22 cellular contexts compared by ENCODE assay signal in the genomic region with DNA sequence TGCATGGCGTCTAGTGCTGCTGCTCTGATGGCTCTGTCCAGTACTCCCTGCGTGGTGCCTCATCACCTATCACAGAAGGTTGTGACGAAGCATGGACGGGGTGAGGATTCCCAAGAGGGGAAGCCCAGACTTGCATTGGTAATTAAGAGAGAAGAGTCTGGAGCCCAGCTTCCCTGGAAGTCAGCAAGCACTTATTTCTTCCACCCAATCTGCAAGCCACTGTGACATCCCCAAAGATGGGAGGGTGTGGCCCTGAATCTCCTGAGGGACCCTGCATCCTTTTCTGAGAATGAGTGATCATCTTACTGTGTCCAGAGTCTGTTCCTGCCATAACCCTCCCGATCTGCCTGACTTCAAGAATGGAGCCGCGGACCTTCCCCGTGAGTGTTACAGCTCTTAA.
DNase-seq lines count a peak whose midpoint lies in the region; ATAC-seq and TF ChIP-seq lines count a peak whose summit lies in the region.
"Had no signal": no experiment of that assay in that cellular context is flagged by ENCODE, and none has a peak within 500 bp of the region (broad histone marks: within the 10 kb centered on the region; RNA-seq: fewer than 3 reads in every experiment).

No MANE protein-coding gene starts in this region.

- POLR2A ChIA-PET in IMR-90 (lab: Charles Lee; ENCODE audit: unreplicated experiment) = no interaction called here

- H3K36me3 ChIP-seq in IMR-90 (ENCODE audit: control insufficient read depth, insufficient read depth, low read length) (no peaks in the 10 kb centered on the region), endodermal cell (ENCODE audit: control insufficient read depth, insufficient read depth, low read length) (no peaks in the 10 kb centered on the region), Karpas-422 (ENCODE audit: insufficient read depth, low read length) (no peaks in the 10 kb centered on the region), esophagus squamous epithelium (no peaks in the 10 kb centered on the region)
- H3K36me3 ChIP-seq: BE2C; BLaER1 treated with 17β-estradiol and CSF1 and Interleukin-3, amounts not matched to agents 10 nM and 100 nM; HAP-1 had no signal

- H3K4me2 ChIP-seq in IMR-90 (ENCODE audit: low read depth, low read length) = no peak overlapping the region
- no peak overlapping the region for H3K4me2 ChIP-seq in Karpas-422 (ENCODE audit: low read depth, low read length, poor library complexity, severe bottlenecking)
- H3K4me2 ChIP-seq: A549 had no signal

- H3K36me3 Mint-ChIP-seq in endodermal cell (ENCODE audit: low read depth) (no peaks in the 10 kb centered on the region), osteocyte (ENCODE audit: unreplicated experiment) (no peaks in the 10 kb centered on the region)
- H3K36me3 Mint-ChIP-seq: CD14-positive monocyte; CD8-positive, alpha-beta memory T cell had no signal

- no peak for TF ChIP-seq POLR2A in IMR-90 (IDR thresholded peaks at IDR 0.05; ENCODE audit: low read depth, low read length)
- no peak for TF ChIP-seq POLR2A in esophagus squamous epithelium (IDR thresholded peaks at IDR 0.05)

- H3K27ac ChIP-seq in IMR-90 (ENCODE audit: insufficient read depth, low read length) (no peak overlapping the region), endodermal cell (ENCODE audit: low read depth, low read length) (no peak overlapping the region), Karpas-422 (ENCODE audit: low read length) (no peak overlapping the region), esophagus squamous epithelium (no peak overlapping the region)
- H3K27ac ChIP-seq: A549 had no signal

- no peak overlapping the region for H4K5ac ChIP-seq in IMR-90 (ENCODE audit: low read depth, low read length)

- H3K56ac ChIP-seq in IMR-90 (ENCODE audit: extremely low read depth, insufficient read depth, low read length) = no peak overlapping the region

- H3K4me3 ChIP-seq in IMR-90 (ENCODE audit: insufficient read depth, low read depth, low read length) (no peak overlapping the region), endodermal cell (ENCODE audit: low read length) (no peak overlapping the region), Karpas-422 (ENCODE audit: low read length) (no peak overlapping the region), esophagus squamous epithelium (no peak overlapping the region)
- H3K4me3 ChIP-seq: A549; BLaER1 treated with 17β-estradiol and CSF1 and Interleukin-3, amounts not matched to agents 10 nM and 100 nM; HAP-1 had no signal

- DNase-seq in IMR-90 (no peak), endodermal cell (peak; percentile 30), osteocyte (ENCODE audit: extremely low spot score, unreplicated experiment) (peak; percentile 66), Karpas-422 (no peak), esophagus squamous epithelium (lab: John Stamatoyannopoulos, UW) (no peak)
- DNase-seq: 8988T; ACHN; AML-193; BE2C; Calu3; CD4-positive, alpha-beta T cell; CD8-positive, alpha-beta memory T cell; DMS53; DMS79 treated with DMSO at 0.1 percent for 48 hours; GF-D8; GOT3; HFFc6 had no signal

- H3K18ac ChIP-seq in IMR-90 (ENCODE audit: low read depth, low read length) = no peak overlapping the region; the same call in 1 of the 2 replicates

- H2BK120ac ChIP-seq in IMR-90 (ENCODE audit: low read depth, low read length) = no peak overlapping the region

- no peak overlapping the region for H2AK9ac ChIP-seq in IMR-90 (replicated peaks; ENCODE audit: low read depth, low read length, poor library complexity)

- no peak for TF ChIP-seq CTCF in IMR-90 (conservative IDR thresholded peaks at IDR 0.05; ENCODE audit: low read depth, low read length)
- TF ChIP-seq CTCF in endodermal cell (conservative IDR thresholded peaks at IDR 0.05) = no peak
- no peak for TF ChIP-seq CTCF in osteocyte (IDR thresholded peaks at IDR 0.05)
- no peak for TF ChIP-seq CTCF in esophagus squamous epithelium (IDR thresholded peaks at IDR 0.05)

- peaks cover 4% of the 10 kb centered on the region for H3K4me1 ChIP-seq in IMR-90 (ENCODE audit: control insufficient read depth, insufficient read depth, low read length)
- no peaks in the 10 kb centered on the region for H3K4me1 ChIP-seq in endodermal cell (ENCODE audit: control insufficient read depth, insufficient read depth, low read length)
- no peaks in the 10 kb centered on the region for H3K4me1 ChIP-seq in Karpas-422 (ENCODE audit: low read length)
- H3K4me1 ChIP-seq in esophagus squamous epithelium = no peaks in the 10 kb centered on the region
- H3K4me1 ChIP-seq: A549, BE2C, HAP-1 had no signal

- H3K27me3 Mint-ChIP-seq in endodermal cell (ENCODE audit: insufficient read depth) (peaks cover 24% of the 10 kb centered on the region), osteocyte (ENCODE audit: unreplicated experiment) (peaks cover 9% of the 10 kb centered on the region)
- H3K27me3 Mint-ChIP-seq: CD4-positive, alpha-beta T cell had no signal

- intact Hi-C loops in IMR-90 (cut with micrococcal nuclease) = no loop called here
- intact Hi-C loops in esophagus squamous epithelium (cut with DNase I) = no loop called here

- H3K9me2 ChIP-seq in Karpas-422 (replicated peaks; ENCODE audit: insufficient read depth, low read length) = no peaks in the 10 kb centered on the region

- no peak overlapping the region for H3K4ac ChIP-seq in IMR-90 (ENCODE audit: low read depth, low read length)

- no peaks in the 10 kb centered on the region for H3K79me2 ChIP-seq in Karpas-422 (ENCODE audit: low read length)

- H3K27ac Mint-ChIP-seq in endodermal cell = no peak overlapping the region
- no peak overlapping the region for H3K27ac Mint-ChIP-seq in osteocyte (ENCODE audit: unreplicated experiment)
- H3K27ac Mint-ChIP-seq: CD14-positive monocyte; CD4-positive, alpha-beta T cell; CD8-positive, alpha-beta memory T cell; HFFc6 had no signal

- H3K27me3 ChIP-seq in IMR-90 (ENCODE audit: control insufficient read depth, insufficient read depth, low read length) (peaks cover 7% of the 10 kb centered on the region), endodermal cell (ENCODE audit: control insufficient read depth, insufficient read depth, low read length, poor library complexity, severe bottlenecking) (no peaks in the 10 kb centered on the region), Karpas-422 (ENCODE audit: low read length) (no peaks in the 10 kb centered on the region), esophagus squamous epithelium (peaks cover 0 to 17% (median 0%) of the 10 kb centered on the region in 4 donors)
- H3K27me3 ChIP-seq: BE2C; BLaER1 treated with 17β-estradiol and CSF1 and Interleukin-3, amounts not matched to agents 10 nM and 100 nM had no signal

- peak overlapping the region; percentile 29; the same call in 1 of the 2 replicates for H4K91ac ChIP-seq in IMR-90 (ENCODE audit: insufficient read depth, low read depth, low read length)

- no peak overlapping the region for H2BK15ac ChIP-seq in IMR-90 (ENCODE audit: low read depth, low read length)

- no peak overlapping the region for H3K9ac ChIP-seq in IMR-90 (ENCODE audit: low read depth, low read length)
- H3K9ac ChIP-seq in endodermal cell (ENCODE audit: extremely low read depth, low read length, poor library complexity, severe bottlenecking) = no peak overlapping the region
- H3K9ac ChIP-seq in Karpas-422 (ENCODE audit: low read length) = no peak overlapping the region
- H3K9ac ChIP-seq: BLaER1 treated with 17β-estradiol and CSF1 and Interleukin-3, amounts not matched to agents 10 nM and 100 nM had no signal

- H3K9me3 ChIP-seq in IMR-90 (ENCODE audit: control insufficient read depth, insufficient read depth, low read length) (peaks cover 3% of the 10 kb centered on the region; the same call in 1 of the 2 replicates), endodermal cell (ENCODE audit: control insufficient read depth, low read length) (no peaks in the 10 kb centered on the region), Karpas-422 (ENCODE audit: low read length) (no peaks in the 10 kb centered on the region), esophagus squamous epithelium (no peaks in the 10 kb centered on the region)
- H3K9me3 ChIP-seq: A549, BE2C, HAP-1 had no signal

- no peaks in the 10 kb centered on the region for H3K79me1 ChIP-seq in IMR-90 (ENCODE audit: low read depth in 1 of 2, low read length in 2 of 2)

- no peak overlapping the region for H2AFZ ChIP-seq in IMR-90 (replicated peaks; ENCODE audit: low read length, poor library complexity)
- no peak overlapping the region for H2AFZ ChIP-seq in Karpas-422 (ENCODE audit: low read length)

- H3K4me3 Mint-ChIP-seq in endodermal cell (no peak overlapping the region), osteocyte (ENCODE audit: unreplicated experiment) (no peak overlapping the region)
- H3K4me3 Mint-ChIP-seq: CD14-positive monocyte; CD4-positive, alpha-beta T cell; HFFc6 had no signal

- dilution Hi-C loops in IMR-90 (cut with HindIII; ENCODE audit: low sequenced_read_pairs, unreplicated experiment) = no loop called here

- H3K9me3 Mint-ChIP-seq in endodermal cell = peaks cover 2% of the 10 kb centered on the region
- H3K9me3 Mint-ChIP-seq in osteocyte (ENCODE audit: unreplicated experiment) = no peaks in the 10 kb centered on the region
- H3K9me3 Mint-ChIP-seq: CD4-positive, alpha-beta T cell; CD8-positive, alpha-beta memory T cell; HFFc6 had no signal

- no TSS peak for BruUV-seq in IMR-90 (replicated peaks; lab: Mats Ljungman, UMichigan)

- CTCF ChIA-PET in IMR-90 (lab: Yijun Ruan, JAX) = no interaction called here

- H3K4me1 Mint-ChIP-seq in endodermal cell = no peaks in the 10 kb centered on the region
- no peaks in the 10 kb centered on the region for H3K4me1 Mint-ChIP-seq in osteocyte (ENCODE audit: unreplicated experiment)

- no peak overlapping the region for H3K14ac ChIP-seq in IMR-90 (replicated peaks; ENCODE audit: low read depth, low read length)

- H4K20me1 ChIP-seq in IMR-90 (ENCODE audit: insufficient read depth, low read length) = no peaks in the 10 kb centered on the region
- no peaks in the 10 kb centered on the region for H4K20me1 ChIP-seq in Karpas-422 (ENCODE audit: insufficient read depth, low read depth, low read length)
- H4K20me1 ChIP-seq: BLaER1 treated with 17β-estradiol and CSF1 and Interleukin-3, amounts not matched to agents 10 nM and 100 nM had no signal

- no peak overlapping the region; the same call in 1 of the 2 replicates for H2AK5ac ChIP-seq in IMR-90 (ENCODE audit: low read depth, low read length)

- in situ Hi-C loops in IMR-90 (cut with MboI; ENCODE audit: low sequenced_read_pairs) = no loop called here

- ATAC-seq in IMR-90 (ENCODE audit: low read depth) = no peak
- ATAC-seq in HG03571 (IDR thresholded peaks at IDR 0.05; ENCODE audit: unreplicated experiment) = no peak
- ATAC-seq: A549 had no signal

- no peak overlapping the region for H3K23ac ChIP-seq in IMR-90 (ENCODE audit: low read depth, low read length)

- no peaks in the 10 kb centered on the region; the same call in 1 of the 2 replicates for H3K9me1 ChIP-seq in IMR-90 (ENCODE audit: insufficient read depth, low read length)

- no peak overlapping the region for H2BK5ac ChIP-seq in IMR-90 (ENCODE audit: low read depth, low read length, poor library complexity, severe bottlenecking)

- H4K8ac ChIP-seq in IMR-90 (ENCODE audit: low read depth in 2 of 2, low read length in 2 of 2) = no peak overlapping the region; a peak in 1 of 4 replicates

- H2BK20ac ChIP-seq in IMR-90 (ENCODE audit: low read depth, low read length) = no peak overlapping the region

- no peak for TF ChIP-seq RAD21 in IMR-90 (IDR thresholded peaks at IDR 0.05; ENCODE audit: low read length)

- WGBS in IMR-90 (ENCODE audit: extremely low coverage in 2 of 2, insufficient read length in 1 of 2), 2 experiments = no CpG with 5 or more reads among the region's 8 CpGs
- 91 to 100% methylated on average over 2 to 8 of the region's 8 CpGs for whole genome bisulfite sequencing in endodermal cell (ENCODE audit: insufficient coverage in 1 of 2, insufficient read length in 1 of 2), 2 experiments
- WGBS in esophagus squamous epithelium, 2 donors = 89 to 100% methylated on average over 2 to 4 of the region's 8 CpGs

Comparison
In these comparisons a context has a peak if more than half of its experiments do, and no peak if none do; other contexts are left out.
1. DNase-seq: peak in endodermal cell (single experiment) and osteocyte (single experiment); none in IMR-90 (single experiment), Karpas-422 (single experiment) and esophagus squamous epithelium (single experiment).